In the genomic region with DNA sequence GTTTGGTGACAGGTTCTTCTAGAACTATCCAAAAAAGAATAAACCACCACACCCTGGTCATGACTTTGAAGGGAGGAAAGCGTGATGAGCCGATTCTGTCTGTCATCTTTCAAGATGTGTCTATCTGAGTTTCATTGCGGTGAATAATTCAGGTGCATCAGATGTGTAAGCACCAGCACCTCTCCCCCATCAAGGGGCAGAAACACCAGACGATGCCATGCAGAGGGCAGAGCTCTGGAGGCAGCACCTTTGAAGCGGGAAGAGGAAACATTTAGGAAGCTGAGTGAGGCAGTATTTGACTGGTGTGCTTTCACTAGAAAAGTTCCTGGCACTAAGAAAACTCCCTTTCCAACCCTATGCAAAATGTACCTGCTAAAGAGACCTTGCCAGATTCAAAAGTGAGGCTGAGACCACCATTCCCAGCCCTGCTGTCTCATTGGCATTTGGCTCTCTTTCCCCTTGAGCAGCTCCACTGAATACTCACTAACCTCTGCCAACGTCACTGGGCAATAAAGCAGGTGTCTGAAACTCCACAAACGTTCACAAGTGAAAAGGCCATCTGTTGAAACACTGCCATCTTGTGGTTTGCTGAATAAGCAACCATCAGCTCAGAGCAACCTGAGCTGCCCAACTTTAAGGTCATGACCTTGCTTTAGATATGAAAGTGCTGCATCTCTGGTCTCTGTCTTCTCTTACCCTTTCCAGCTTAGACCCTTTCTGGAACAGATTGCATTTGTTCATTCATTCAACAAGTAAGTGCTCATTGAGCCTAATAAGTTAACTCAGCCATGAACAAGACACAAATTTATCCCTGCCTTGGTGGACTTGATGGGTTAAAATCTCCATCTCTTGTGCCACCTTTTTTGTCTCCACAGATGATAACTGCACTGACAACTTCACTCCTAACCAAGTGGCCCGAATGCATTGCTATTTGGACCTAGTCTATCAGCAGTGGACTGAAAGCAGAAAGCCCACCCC, we compare ENCODE assay signal across 8 cellular contexts.
DNase-seq lines count a peak whose midpoint lies in the region; ATAC-seq and TF ChIP-seq lines count a peak whose summit lies in the region.

No MANE protein-coding gene starts in this region.

- CTCF ChIA-PET in AG04450 (lab: Charles Lee), result interaction anchor here (1.0 to 3.3 kb wide), 6 partner anchors 9 to 316 kb away, joined by 3 to 31 read pairs (median 6); no protein-coding TSS in a partner anchor

- H3K36me3 Mint-ChIP-seq in endothelial cell (ENCODE audit: low read depth, unreplicated experiment), result no peaks in the 10 kb centered on the region
- H3K36me3 Mint-ChIP-seq in natural killer cell treated with Interleukin-12 subunit alpha and Interleukin-12 subunit beta and Interleukin-15 and Interleukin-18, amount 100 ng/mL, for 72 hours, result no peaks in the 10 kb centered on the region

- no peak overlapping the region for H3K4me3 ChIP-seq in AG04450 (ENCODE audit: low read depth, low read length)
- no peak overlapping the region for H3K4me3 ChIP-seq in GM12875 (ENCODE audit: low read depth, low read length)
- no peak overlapping the region for H3K4me3 ChIP-seq in HFF-Myc (replicated peaks; ENCODE audit: low read depth, low read length)
- H3K4me3 ChIP-seq in MG63, result no peak overlapping the region

- H3K27ac ChIP-seq in AG04450 (ENCODE audit: low read depth, low read length), result no peak overlapping the region

- no peaks in the 10 kb centered on the region for H3K9me3 ChIP-seq in AG04450 (ENCODE audit: control insufficient read depth, insufficient read depth, low read length)
- H3K9me3 ChIP-seq in MG63, result no peaks in the 10 kb centered on the region

- no peaks in the 10 kb centered on the region for H3K36me3 ChIP-seq in MG63

- no peak overlapping the region for H3K4me3 Mint-ChIP-seq in endothelial cell (ENCODE audit: unreplicated experiment)
- H3K4me3 Mint-ChIP-seq in natural killer cell treated with Interleukin-12 subunit alpha and Interleukin-12 subunit beta and Interleukin-15 and Interleukin-18, amount 100 ng/mL, for 72 hours, result no peak overlapping the region

- no peaks in the 10 kb centered on the region for H3K9me3 Mint-ChIP-seq in endothelial cell (ENCODE audit: unreplicated experiment)
- H3K9me3 Mint-ChIP-seq in natural killer cell treated with Interleukin-12 subunit alpha and Interleukin-12 subunit beta and Interleukin-15 and Interleukin-18, amount 100 ng/mL, for 72 hours, result no peaks in the 10 kb centered on the region

- no peaks in the 10 kb centered on the region for H3K27me3 ChIP-seq in AG04450 (ENCODE audit: control insufficient read depth, insufficient read depth, low read length)
- H3K27me3 ChIP-seq in MG63, result no peaks in the 10 kb centered on the region

- DNase-seq in AG04450 (ENCODE audit: low read depth, low spot score), result peak; percentile 6
- DNase-seq in HFF-Myc (ENCODE audit: extremely low read depth, low read depth), result peak; percentile 29
- peak; percentile 17 for DNase-seq in MG63
- peak; percentile 83 for DNase-seq in OCI-M1 (lab: John Stamatoyannopoulos, UW)
- DNase-seq in endothelial cell (ENCODE audit: low spot score), result peak; percentile 39
- DNase-seq in mucosa of gallbladder (ENCODE audit: low spot score), result peak; percentile 38
- no peak for DNase-seq in natural killer cell treated with Interleukin-12 subunit alpha and Interleukin-12 subunit beta and Interleukin-15 and Interleukin-18, amount 100 ng/mL, for 72 hours (ENCODE audit: low spot score)

- peak; percentile 69 for TF ChIP-seq CTCF in AG04450 (IDR thresholded peaks at IDR 0.05; ENCODE audit: low read depth, low read length)
- peak; percentile 57 for TF ChIP-seq CTCF in GM12875 (IDR thresholded peaks at IDR 0.05; ENCODE audit: borderline replicate concordance, insufficient read depth, low read depth, low read length)
- TF ChIP-seq CTCF in HFF-Myc (IDR thresholded peaks at IDR 0.05; ENCODE audit: low read depth, low read length, missing control alignments), result peak; percentile 75
- peak; percentile 56 for TF ChIP-seq CTCF in endothelial cell (IDR thresholded peaks at IDR 0.05; ENCODE audit: unreplicated experiment)

- peaks cover 4% of the 10 kb centered on the region for H3K27me3 Mint-ChIP-seq in endothelial cell (ENCODE audit: unreplicated experiment)
- no peaks in the 10 kb centered on the region for H3K27me3 Mint-ChIP-seq in natural killer cell treated with Interleukin-12 subunit alpha and Interleukin-12 subunit beta and Interleukin-15 and Interleukin-18, amount 100 ng/mL, for 72 hours

- POLR2A ChIA-PET in AG04450 (lab: Yijun Ruan, JAX), result no interaction called here

- no peaks in the 10 kb centered on the region for H3K4me1 Mint-ChIP-seq in endothelial cell (ENCODE audit: unreplicated experiment)
- H3K4me1 Mint-ChIP-seq in natural killer cell treated with Interleukin-12 subunit alpha and Interleukin-12 subunit beta and Interleukin-15 and Interleukin-18, amount 100 ng/mL, for 72 hours (ENCODE audit: low read depth in 2 of 2), result no peaks in the 10 kb centered on the region

- no peak for ATAC-seq in natural killer cell treated with Interleukin-12 subunit alpha and Interleukin-12 subunit beta and Interleukin-15 and Interleukin-18, amount 100 ng/mL, for 72 hours

- no peak overlapping the region for H3K27ac Mint-ChIP-seq in endothelial cell (ENCODE audit: unreplicated experiment)
- H3K27ac Mint-ChIP-seq in natural killer cell treated with Interleukin-12 subunit alpha and Interleukin-12 subunit beta and Interleukin-15 and Interleukin-18, amount 100 ng/mL, for 72 hours, result no peak overlapping the region
